1 cellular context compared by ENCODE assay signal in the genomic region with DNA sequence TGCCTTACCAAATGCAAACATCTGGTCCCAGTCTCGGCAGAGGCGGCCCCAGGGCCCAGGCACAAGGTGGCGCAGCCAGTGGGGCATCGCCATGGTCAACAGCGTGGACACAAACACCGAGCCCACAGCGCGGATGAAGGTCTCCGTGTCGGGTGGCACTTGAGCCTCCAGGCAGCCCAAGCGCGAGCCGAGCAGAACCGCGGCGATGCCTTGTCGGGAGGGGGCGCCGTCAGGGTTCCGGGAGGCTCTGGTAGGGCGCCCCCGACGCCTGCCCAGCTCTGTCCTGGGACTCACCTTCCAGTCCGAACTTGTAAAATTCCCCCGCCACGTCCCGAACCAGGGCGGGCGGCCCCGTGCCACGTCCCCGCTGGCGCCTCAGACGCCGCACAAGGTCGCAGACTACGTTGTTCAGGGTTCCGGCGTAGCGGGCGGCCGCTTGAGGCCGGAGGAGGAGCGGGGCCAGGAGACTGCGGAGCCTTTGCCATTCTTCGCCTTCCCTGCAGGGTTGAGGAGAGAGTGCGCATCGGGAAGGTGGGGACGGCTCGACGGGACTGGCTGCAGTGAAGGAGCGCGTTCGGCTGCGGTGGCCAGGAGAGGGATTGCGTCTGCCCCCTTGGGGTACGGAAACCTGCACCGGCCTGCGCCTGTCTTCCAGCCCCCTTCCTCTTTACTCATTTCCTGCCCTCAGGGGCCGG.
TF ChIP-seq lines count a peak whose summit lies in the region.

No MANE protein-coding gene starts in this region.

TF ChIP-seq in WTC11, 78 proteins besides CTCF, POLR2A, EP300 and RAD21 (continued from another document):
- TF ChIP-seq, protein P1, sequence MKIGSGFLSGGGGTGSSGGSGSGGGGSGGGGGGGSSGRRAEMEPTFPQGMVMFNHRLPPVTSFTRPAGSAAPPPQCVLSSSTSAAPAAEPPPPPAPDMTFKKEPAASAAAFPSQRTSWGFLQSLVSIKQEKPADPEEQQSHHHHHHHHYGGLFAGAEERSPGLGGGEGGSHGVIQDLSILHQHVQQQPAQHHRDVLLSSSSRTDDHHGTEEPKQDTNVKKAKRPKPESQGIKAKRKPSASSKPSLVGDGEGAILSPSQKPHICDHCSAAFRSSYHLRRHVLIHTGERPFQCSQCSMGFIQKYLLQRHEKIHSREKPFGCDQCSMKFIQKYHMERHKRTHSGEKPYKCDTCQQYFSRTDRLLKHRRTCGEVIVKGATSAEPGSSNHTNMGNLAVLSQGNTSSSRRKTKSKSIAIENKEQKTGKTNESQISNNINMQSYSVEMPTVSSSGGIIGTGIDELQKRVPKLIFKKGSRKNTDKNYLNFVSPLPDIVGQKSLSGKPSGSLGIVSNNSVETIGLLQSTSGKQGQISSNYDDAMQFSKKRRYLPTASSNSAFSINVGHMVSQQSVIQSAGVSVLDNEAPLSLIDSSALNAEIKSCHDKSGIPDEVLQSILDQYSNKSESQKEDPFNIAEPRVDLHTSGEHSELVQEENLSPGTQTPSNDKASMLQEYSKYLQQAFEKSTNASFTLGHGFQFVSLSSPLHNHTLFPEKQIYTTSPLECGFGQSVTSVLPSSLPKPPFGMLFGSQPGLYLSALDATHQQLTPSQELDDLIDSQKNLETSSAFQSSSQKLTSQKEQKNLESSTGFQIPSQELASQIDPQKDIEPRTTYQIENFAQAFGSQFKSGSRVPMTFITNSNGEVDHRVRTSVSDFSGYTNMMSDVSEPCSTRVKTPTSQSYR (CRISPR knock-in tag; IDR thresholded peaks at IDR 0.05), result no peak
- TF ChIP-seq, protein P2, sequence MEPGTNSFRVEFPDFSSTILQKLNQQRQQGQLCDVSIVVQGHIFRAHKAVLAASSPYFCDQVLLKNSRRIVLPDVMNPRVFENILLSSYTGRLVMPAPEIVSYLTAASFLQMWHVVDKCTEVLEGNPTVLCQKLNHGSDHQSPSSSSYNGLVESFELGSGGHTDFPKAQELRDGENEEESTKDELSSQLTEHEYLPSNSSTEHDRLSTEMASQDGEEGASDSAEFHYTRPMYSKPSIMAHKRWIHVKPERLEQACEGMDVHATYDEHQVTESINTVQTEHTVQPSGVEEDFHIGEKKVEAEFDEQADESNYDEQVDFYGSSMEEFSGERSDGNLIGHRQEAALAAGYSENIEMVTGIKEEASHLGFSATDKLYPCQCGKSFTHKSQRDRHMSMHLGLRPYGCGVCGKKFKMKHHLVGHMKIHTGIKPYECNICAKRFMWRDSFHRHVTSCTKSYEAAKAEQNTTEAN (CRISPR knock-in tag; IDR thresholded peaks at IDR 0.05), result peak; percentile 26; the same call in 1 of the 2 replicates
- TF ChIP-seq MXD4 (CRISPR knock-in tag; IDR thresholded peaks at IDR 0.05; ENCODE audit: borderline replicate concordance), result no peak
- 0 out of 2 replicates have a peak, but pooled peaks have one; percentile 36 for TF ChIP-seq KAT7 (CRISPR knock-in tag; IDR thresholded peaks at IDR 0.05; ENCODE audit: borderline replicate concordance)
- TF ChIP-seq HMGA2 (CRISPR knock-in tag; IDR thresholded peaks at IDR 0.05), result no peak
- TF ChIP-seq RELA (CRISPR knock-in tag; IDR thresholded peaks at IDR 0.05; ENCODE audit: borderline replicate concordance), result 0 out of 2 replicates have a peak, but pooled peaks have one; percentile 28
